19 cellular contexts compared by ENCODE assay signal in genomic region chr6:80622641-80623040, GRCh38.
DNase-seq lines count a peak whose midpoint lies in the region; ATAC-seq, FAIRE-seq and TF ChIP-seq lines count a peak whose summit lies in the region.
"Had no signal": no experiment of that assay in that cellular context is flagged by ENCODE, and none has a peak within 500 bp of the region (broad histone marks: within the 10 kb centered on the region; RNA-seq: fewer than 3 reads in every experiment).

No MANE protein-coding gene starts in this region.

- intact Hi-C loops in mammary epithelial cell (cut with micrococcal nuclease) (no loop called here), lower lobe of right lung (cut with DNase I) (no loop called here)
- intact Hi-C loops in CD4-positive, alpha-beta T cell (cut with DNase I, micrococcal nuclease) = no loop called here
- intact Hi-C loops in activated CD4-positive, alpha-beta T cell treated with anti-CD3 and anti-CD28 coated beads, Interleukin-2, amount 10 ng/mL, durations not matched to agents 24 days and 14 days (cut with micrococcal nuclease) = no loop called here

- in situ Hi-C loops in mammary epithelial cell (cut with MboI; ENCODE audit: low sequenced_read_pairs in 2 of 2) = loop anchor here in 1 of 2 donors (25.0 kb wide), 2 partner anchors 1140 to 1390 kb away; partner anchors contain the start of gene TENT5A

- H3K4me1 ChIP-seq in A549 (no peaks in the 10 kb centered on the region), mammary epithelial cell (ENCODE audit: insufficient read depth, low read length) (peaks cover 8% of the 10 kb centered on the region), lower lobe of right lung (no peaks in the 10 kb centered on the region), mesenchymal stem cell (ENCODE audit: control insufficient read depth, insufficient read depth, low read depth, low read length) (no peaks in the 10 kb centered on the region)
- H3K4me1 ChIP-seq: prostate gland had no signal

- H2BK12ac ChIP-seq in mesenchymal stem cell (ENCODE audit: low read length in 2 of 2) = peak overlapping the region in 1 of 2 experiments; percentile 66

- no peak overlapping the region for H2BK5ac ChIP-seq in mesenchymal stem cell (ENCODE audit: low read depth, low read length, poor library complexity, severe bottlenecking)

- TF ChIP-seq CTCF in A549 (IDR thresholded peaks at IDR 0.05) = no peak
- TF ChIP-seq CTCF in mammary epithelial cell (conservative IDR thresholded peaks at IDR 0.05 in 1 of 2, IDR thresholded peaks at IDR 0.05 in 1 of 2; ENCODE audit: extremely low read depth in 1 of 2, insufficient read depth in 1 of 2, low read depth in 1 of 2, low read length in 2 of 2) = no peak
- TF ChIP-seq CTCF in lower lobe of right lung (IDR thresholded peaks at IDR 0.05) = no peak
- no peak for TF ChIP-seq CTCF in CD4-positive, alpha-beta T cell (IDR thresholded peaks at IDR 0.05)

- H3K23ac ChIP-seq in mesenchymal stem cell (ENCODE audit: low read length in 2 of 2) = no peak overlapping the region

- FAIRE-seq in A549 (lab: Jason Lieb, UNC) = no peak
- FAIRE-seq: GM12891 had no signal

- CTCF ChIA-PET in A549 (lab: Yijun Ruan, JAX) (no interaction called here), mammary epithelial cell (lab: Charles Lee; ENCODE audit: low non-redundant PET) (no interaction called here)
- CTCF ChIA-PET in CD4-positive, alpha-beta T cell (lab: Charles Lee) = no interaction called here

- peak overlapping the region in 1 of 2 experiments; percentile 11 for H3K18ac ChIP-seq in mesenchymal stem cell (ENCODE audit: low read depth in 1 of 2, low read length in 2 of 2)

- no peaks in the 10 kb centered on the region for H3K79me1 ChIP-seq in mesenchymal stem cell (replicated peaks; ENCODE audit: low read length, poor library complexity, severe bottlenecking)

- no peaks in the 10 kb centered on the region for H3K79me2 ChIP-seq in mammary epithelial cell (ENCODE audit: insufficient read depth, low read length)

- no peak for TF ChIP-seq EP300 in A549 (IDR thresholded peaks at IDR 0.05)

- no peak overlapping the region for H2BK120ac ChIP-seq in mesenchymal stem cell (ENCODE audit: low read depth, low read length)

- DNase-seq in A549 (ENCODE audit: low read depth in 1 of 2, low spot score in 1 of 2) = peak in 1 of 2 experiments; percentile 6
- peak; percentile 53 for DNase-seq in LHCN-M2 (ENCODE audit: low read depth)
- DNase-seq in mammary epithelial cell = peak; percentile 72
- peak; percentile 63 for DNase-seq in lower lobe of right lung
- DNase-seq in CD4-positive, alpha-beta T cell = no peak
- no peak for DNase-seq in LoVo (ENCODE audit: low spot score)
- DNase-seq in activated CD4-positive, alpha-beta T cell treated with anti-CD3 and anti-CD28 coated beads, Interleukin-2, amount 10 ng/mL, durations not matched to agents 24 days and 14 days = no peak
- DNase-seq in mesenchymal stem cell = no peak
- DNase-seq: activated CD4-positive, alpha-beta memory T cell treated with anti-CD3 and anti-CD28 coated beads, Interleukin-2, amount 10 ng/mL, durations not matched to agents 7 days and 5 days; activated T-cell treated with anti-CD3 and anti-CD28 coated beads, Interleukin-2, amount 50 U/mL, for 72 hours; CD8-positive, alpha-beta T cell; central memory CD4-positive, alpha-beta T cell; effector CD8-positive, alpha-beta T cell; naive thymus-derived CD8-positive, alpha-beta T cell; NCI-H1930; RPMI8226; SW 1271 had no signal

- no peak overlapping the region for H2AK5ac ChIP-seq in mesenchymal stem cell (ENCODE audit: low read length, severe bottlenecking)

- H3K4me3 Mint-ChIP-seq in CD4-positive, alpha-beta T cell = no peak overlapping the region
- no peak overlapping the region for H3K4me3 Mint-ChIP-seq in activated CD4-positive, alpha-beta T cell treated with anti-CD3 and anti-CD28 coated beads, Interleukin-2, amount 10 ng/mL, durations not matched to agents 24 days and 14 days
- H3K4me3 Mint-ChIP-seq: activated CD4-positive, alpha-beta memory T cell treated with anti-CD3 and anti-CD28 coated beads, Interleukin-2, amount 10 ng/mL, durations not matched to agents 7 days and 5 days; activated T-cell treated with anti-CD3 and anti-CD28 coated beads, Interleukin-2, amount 50 U/mL, for 72 hours; CD8-positive, alpha-beta T cell; naive thymus-derived CD8-positive, alpha-beta T cell had no signal

- no TSS peak for BruUV-seq in mammary epithelial cell (replicated peaks; lab: Mats Ljungman, UMichigan)

- H3K4ac ChIP-seq in mesenchymal stem cell (ENCODE audit: low read depth in 1 of 2, low read length in 2 of 2) = no peak overlapping the region

- H3K4me2 ChIP-seq in A549 (no peak overlapping the region), mammary epithelial cell (ENCODE audit: insufficient read depth, low read depth, low read length) (no peak overlapping the region), mesenchymal stem cell (ENCODE audit: low read length, poor library complexity, severe bottlenecking) (no peak overlapping the region)

- no peak overlapping the region for H3K27ac Mint-ChIP-seq in CD4-positive, alpha-beta T cell
- no peak overlapping the region for H3K27ac Mint-ChIP-seq in activated CD4-positive, alpha-beta T cell treated with anti-CD3 and anti-CD28 coated beads, Interleukin-2, amount 10 ng/mL, durations not matched to agents 24 days and 14 days
- H3K27ac Mint-ChIP-seq: activated CD4-positive, alpha-beta memory T cell treated with anti-CD3 and anti-CD28 coated beads, Interleukin-2, amount 10 ng/mL, durations not matched to agents 7 days and 5 days; activated T-cell treated with anti-CD3 and anti-CD28 coated beads, Interleukin-2, amount 50 U/mL, for 72 hours; CD8-positive, alpha-beta T cell; naive thymus-derived CD8-positive, alpha-beta T cell had no signal

- dilution Hi-C loops in mammary epithelial cell (cut with HindIII; ENCODE audit: low sequenced_read_pairs) = no loop called here

- no peak overlapping the region for H3K9ac ChIP-seq in mammary epithelial cell (ENCODE audit: insufficient read depth, low read length)
- no peak overlapping the region for H3K9ac ChIP-seq in mesenchymal stem cell (ENCODE audit: low read length)

- H3K36me3 Mint-ChIP-seq in CD4-positive, alpha-beta T cell (ENCODE audit: low read depth) = no peaks in the 10 kb centered on the region
- no peaks in the 10 kb centered on the region for H3K36me3 Mint-ChIP-seq in activated CD4-positive, alpha-beta T cell treated with anti-CD3 and anti-CD28 coated beads, Interleukin-2, amount 10 ng/mL, durations not matched to agents 24 days and 14 days (ENCODE audit: low read depth)
- H3K36me3 Mint-ChIP-seq: CD8-positive, alpha-beta T cell had no signal

- H2AFZ ChIP-seq in mammary epithelial cell (ENCODE audit: low read depth, low read length) (no peak overlapping the region), mesenchymal stem cell (ENCODE audit: low read depth, low read length) (no peak overlapping the region)

- H4K20me1 ChIP-seq in mammary epithelial cell (ENCODE audit: insufficient read depth, low read length) = no peaks in the 10 kb centered on the region

- no peak for TF ChIP-seq POLR2A in A549 (IDR thresholded peaks at IDR 0.05; ENCODE audit: low read length)

- no peak for TF ChIP-seq RAD21 in A549 (conservative IDR thresholded peaks at IDR 0.05 in 1 of 2, IDR thresholded peaks at IDR 0.05 in 1 of 2)

- H3K9me3 Mint-ChIP-seq in CD4-positive, alpha-beta T cell = peaks cover 8% of the 10 kb centered on the region
- peaks cover 9% of the 10 kb centered on the region for H3K9me3 Mint-ChIP-seq in activated CD4-positive, alpha-beta T cell treated with anti-CD3 and anti-CD28 coated beads, Interleukin-2, amount 10 ng/mL, durations not matched to agents 24 days and 14 days

- WGBS in A549 (ENCODE audit: missing lambda C conversion rate) = no CpG with 5 or more reads among the region's 1 CpG
- WGBS in mammary epithelial cell (ENCODE audit: low coverage, missing lambda C conversion rate) = 29% methylated on average over 1 of the region's 1 CpG
- WGBS in mesenchymal stem cell = no CpG with 5 or more reads among the region's 1 CpG

- no peak overlapping the region for H3K14ac ChIP-seq in mesenchymal stem cell (ENCODE audit: low read length in 2 of 2)

- H3K27me3 Mint-ChIP-seq in CD4-positive, alpha-beta T cell = no peaks in the 10 kb centered on the region
- H3K27me3 Mint-ChIP-seq in activated CD4-positive, alpha-beta T cell treated with anti-CD3 and anti-CD28 coated beads, Interleukin-2, amount 10 ng/mL, durations not matched to agents 24 days and 14 days = no peaks in the 10 kb centered on the region
- H3K27me3 Mint-ChIP-seq: activated CD4-positive, alpha-beta memory T cell treated with anti-CD3 and anti-CD28 coated beads, Interleukin-2, amount 10 ng/mL, durations not matched to agents 7 days and 5 days had no signal

- no peaks in the 10 kb centered on the region for H3K4me1 Mint-ChIP-seq in CD4-positive, alpha-beta T cell (ENCODE audit: low read depth)
- no peaks in the 10 kb centered on the region for H3K4me1 Mint-ChIP-seq in activated CD4-positive, alpha-beta T cell treated with anti-CD3 and anti-CD28 coated beads, Interleukin-2, amount 10 ng/mL, durations not matched to agents 24 days and 14 days
- H3K4me1 Mint-ChIP-seq: activated CD4-positive, alpha-beta memory T cell treated with anti-CD3 and anti-CD28 coated beads, Interleukin-2, amount 10 ng/mL, durations not matched to agents 7 days and 5 days; naive thymus-derived CD8-positive, alpha-beta T cell had no signal

- no peak overlapping the region for H2BK15ac ChIP-seq in mesenchymal stem cell (ENCODE audit: low read depth, poor library complexity, severe bottlenecking)

- H4K91ac ChIP-seq in mesenchymal stem cell (ENCODE audit: low read length) = no peak overlapping the region

- no peak for ATAC-seq in A549
- peak; percentile 74 to 84 for ATAC-seq in lower lobe of right lung
- no peak for ATAC-seq in CD4-positive, alpha-beta T cell (ENCODE audit: poor library complexity)
- ATAC-seq: activated T-cell treated with anti-CD3 and anti-CD28 coated beads, Interleukin-2, amount 50 U/mL, for 72 hours; CD8-positive, alpha-beta T cell; naive thymus-derived CD8-positive, alpha-beta T cell had no signal

- H3K36me3 ChIP-seq in mammary epithelial cell (ENCODE audit: insufficient read depth, low read length) (no peaks in the 10 kb centered on the region), lower lobe of right lung (no peaks in the 10 kb centered on the region), mesenchymal stem cell (ENCODE audit: control insufficient read depth in 1 of 2, insufficient read depth in 2 of 2, low read depth in 1 of 2, low read length in 2 of 2) (no peaks in the 10 kb centered on the region)
- H3K36me3 ChIP-seq: prostate gland had no signal

- H3K27ac ChIP-seq in A549 (no peak overlapping the region), mammary epithelial cell (ENCODE audit: insufficient read depth, low read depth, low read length) (no peak overlapping the region), lower lobe of right lung (no peak overlapping the region), mesenchymal stem cell (ENCODE audit: low read length, poor library complexity, severe bottlenecking) (no peak overlapping the region)
- no peak overlapping the region for H3K27ac ChIP-seq in CD4-positive, alpha-beta T cell (ENCODE audit: low read depth, low read length)
- H3K27ac ChIP-seq: prostate gland had no signal

- H3K27me3 ChIP-seq in mammary epithelial cell (ENCODE audit: insufficient read depth, low read length) (no peaks in the 10 kb centered on the region), lower lobe of right lung (ENCODE audit: low read depth) (no peaks in the 10 kb centered on the region), mesenchymal stem cell (ENCODE audit: control insufficient read depth in 1 of 2, insufficient read depth in 1 of 2, low read length in 2 of 2) (no peaks in the 10 kb centered on the region)
- H3K27me3 ChIP-seq in CD4-positive, alpha-beta T cell (ENCODE audit: control insufficient read depth, insufficient read depth, low read length) = no peaks in the 10 kb centered on the region

- H3K4me3 ChIP-seq in A549 = no peak overlapping the region
- no peak overlapping the region for H3K4me3 ChIP-seq in mammary epithelial cell (replicated peaks in 1 of 3; ENCODE audit: insufficient read depth in 1 of 3, low read depth in 2 of 3, low read length in 3 of 3)
- no peak overlapping the region for H3K4me3 ChIP-seq in lower lobe of right lung
- H3K4me3 ChIP-seq in mesenchymal stem cell (ENCODE audit: insufficient read depth in 1 of 2, low read depth in 1 of 2, low read length in 2 of 2) = no peak overlapping the region
- H3K4me3 ChIP-seq: prostate gland had no signal

- no peak overlapping the region for H4K8ac ChIP-seq in mesenchymal stem cell (ENCODE audit: low read length)

- H3K9me3 ChIP-seq in A549 = no peaks in the 10 kb centered on the region; the same call in 2 of the 3 replicates
- H3K9me3 ChIP-seq in mammary epithelial cell (replicated peaks; ENCODE audit: insufficient read depth, low read length) = no peaks in the 10 kb centered on the region
- peaks cover 7% of the 10 kb centered on the region for H3K9me3 ChIP-seq in lower lobe of right lung
- peaks cover 3% of the 10 kb centered on the region for H3K9me3 ChIP-seq in CD4-positive, alpha-beta T cell (ENCODE audit: control insufficient read depth, low read length)
- H3K9me3 ChIP-seq in mesenchymal stem cell (ENCODE audit: control insufficient read depth, low read length) = peaks cover 17% of the 10 kb centered on the region
- H3K9me3 ChIP-seq: prostate gland had no signal

- POLR2A ChIA-PET in A549 (lab: Yijun Ruan, JAX) = no interaction called here
- POLR2A ChIA-PET in CD4-positive, alpha-beta T cell (lab: Charles Lee) = no interaction called here

Comparison
In these comparisons a context has a peak if more than half of its experiments do, and no peak if none do; other contexts are left out.
1. ATAC-seq: peak in lower lobe of right lung (2 of 2); none in A549 (0 of 2) and CD4-positive, alpha-beta T cell (single experiment).
2. DNase-seq: peak in LHCN-M2 (single experiment), mammary epithelial cell (single experiment) and lower lobe of right lung (single experiment); none in CD4-positive, alpha-beta T cell (0 of 10), LoVo (single experiment), activated CD4-positive, alpha-beta T cell treated with anti-CD3 and anti-CD28 coated beads, Interleukin-2, amount 10 ng/mL, durations not matched to agents 24 days and 14 days (single experiment) and mesenchymal stem cell (single experiment).